9 cellular contexts compared by ENCODE assay signal in the genomic region with DNA sequence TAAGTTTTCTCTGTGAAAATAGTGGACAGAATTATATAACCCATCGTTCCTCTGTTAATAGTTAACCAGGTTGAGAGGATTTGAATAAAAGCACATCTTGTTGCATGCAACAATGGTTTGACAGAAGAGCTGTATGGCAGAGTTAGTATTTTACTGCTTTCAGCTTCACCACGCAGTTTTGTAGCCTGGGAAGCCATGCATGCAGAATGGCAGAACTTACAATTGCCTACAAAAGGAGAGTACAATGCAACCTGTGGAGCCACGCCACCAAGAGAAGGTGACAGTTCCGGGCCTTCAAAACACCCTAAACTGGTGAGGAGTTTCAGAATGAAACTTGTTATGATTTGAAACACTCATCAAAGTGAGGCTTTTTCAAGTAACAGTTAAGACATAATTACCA.
A peak's percentile ranks its signal among the peaks of the same experiment; 100 is the strongest.
DNase-seq lines count a peak whose midpoint lies in the region; ATAC-seq lines count a peak whose summit lies in the region.
"Had no signal": no experiment of that assay in that cellular context is flagged by ENCODE, and none has a peak within 500 bp of the region (broad histone marks: within the 10 kb centered on the region; RNA-seq: fewer than 3 reads in every experiment).

No MANE protein-coding gene starts in this region.

- no peaks in the 10 kb centered on the region for H3K36me3 Mint-ChIP-seq in activated T-helper 17 cell treated with anti-CD3 and anti-CD28 coated beads, Interleukin-2, amount 50 U/mL, for 72 hours (ENCODE audit: low read depth)
- H3K36me3 Mint-ChIP-seq: immature natural killer cell had no signal

- H3K27ac Mint-ChIP-seq in activated T-helper 17 cell treated with anti-CD3 and anti-CD28 coated beads, Interleukin-2, amount 50 U/mL, for 72 hours: no peak overlapping the region
- H3K27ac Mint-ChIP-seq: immature natural killer cell had no signal

- H3K4me3 Mint-ChIP-seq in activated T-helper 17 cell treated with anti-CD3 and anti-CD28 coated beads, Interleukin-2, amount 50 U/mL, for 72 hours: peak overlapping the region; percentile 52

- DNase-seq in Right ventricle myocardium superior (no peak), NCI-H2171 (lab: John Stamatoyannopoulos, UW) (no peak), middle frontal gyrus (ENCODE audit: extremely low spot score, low spot score) (no peak)
- DNase-seq in NK-92 treated with Interleukin-12 subunit alpha and Interleukin-12 subunit beta, amount 100 ng/mL, for 24 hours (lab: John Stamatoyannopoulos, UW): no peak

- no peaks in the 10 kb centered on the region for H3K9me3 Mint-ChIP-seq in activated T-helper 17 cell treated with anti-CD3 and anti-CD28 coated beads, Interleukin-2, amount 50 U/mL, for 72 hours

- intact Hi-C loops in Right ventricle myocardium superior (cut with DNase I): loop anchor here (10.0 kb wide), 1 partner anchor 1217 kb away; no protein-coding TSS in a partner anchor

- H3K27me3 Mint-ChIP-seq in activated T-helper 17 cell treated with anti-CD3 and anti-CD28 coated beads, Interleukin-2, amount 50 U/mL, for 72 hours: peaks cover 23% of the 10 kb centered on the region

- H3K4me1 Mint-ChIP-seq in activated T-helper 17 cell treated with anti-CD3 and anti-CD28 coated beads, Interleukin-2, amount 50 U/mL, for 72 hours: peaks cover 17% of the 10 kb centered on the region

- peak; percentile 72 for ATAC-seq in GM18499 (IDR thresholded peaks at IDR 0.05; ENCODE audit: insufficient read depth, unreplicated experiment)
- peak; percentile 62 for ATAC-seq in GM19452 (IDR thresholded peaks at IDR 0.05; ENCODE audit: unreplicated experiment)
- ATAC-seq in HG02943 (IDR thresholded peaks at IDR 0.05; ENCODE audit: low read depth, unreplicated experiment): peak; percentile 56
- peak; percentile 65 for ATAC-seq in activated T-helper 17 cell treated with anti-CD3 and anti-CD28 coated beads, Interleukin-2, amount 50 U/mL, for 72 hours (replicated peaks)
- ATAC-seq in Right ventricle myocardium superior (ENCODE audit: poor library complexity): no peak
